ENCODE assay signal across 14 cellular contexts in the genomic region with DNA sequence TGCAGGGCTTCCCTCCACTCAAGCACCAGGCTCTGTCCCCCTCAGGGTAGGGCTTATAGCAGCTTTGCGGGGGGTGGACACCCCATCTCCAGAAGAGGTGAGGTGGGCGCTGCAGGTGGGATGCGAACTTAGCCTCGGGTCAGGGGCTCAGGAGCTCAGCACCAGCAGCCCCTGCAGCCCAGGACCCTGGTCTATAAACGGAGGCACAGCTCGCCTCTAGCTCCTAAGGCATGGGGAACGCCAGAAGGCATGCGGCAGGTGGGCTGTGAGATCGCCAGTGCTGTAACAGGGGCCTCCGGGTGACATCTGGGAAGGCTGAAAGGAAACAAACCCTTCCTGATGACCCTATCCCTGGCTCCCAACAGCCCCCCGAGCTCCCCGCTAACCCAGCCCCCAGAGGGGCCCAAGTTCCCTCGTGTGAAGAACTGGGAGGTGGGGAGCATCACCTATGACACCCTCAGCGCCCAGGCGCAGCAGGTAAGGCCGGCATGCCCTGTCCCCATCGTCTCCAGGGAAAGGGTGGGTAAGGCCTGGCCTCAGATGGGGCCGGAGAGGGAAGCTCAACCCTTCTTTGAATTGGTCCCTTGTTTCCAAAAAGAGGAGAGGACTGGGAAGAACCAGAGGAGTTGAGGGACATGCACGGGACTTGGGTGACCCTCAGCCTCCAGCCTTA. TPM values are rescaled to one million over a fixed set of nuclear protein-coding genes. Genes with fewer than 3 reads are reported as not detected.
DNase-seq lines count a peak whose midpoint lies in the region; ATAC-seq and TF ChIP-seq lines count a peak whose summit lies in the region.
"Had no signal": no experiment of that assay in that cellular context is flagged by ENCODE, and none has a peak within 500 bp of the region (broad histone marks: within the 10 kb centered on the region; RNA-seq: fewer than 3 reads in every experiment).

No MANE protein-coding gene starts in this region.

- no peaks in the 10 kb centered on the region for H3K79me1 ChIP-seq in mesenchymal stem cell (replicated peaks; ENCODE audit: low read length, poor library complexity, severe bottlenecking)

- H3K9me3 ChIP-seq in mesenchymal stem cell (ENCODE audit: control insufficient read depth, low read length) (peaks cover 12% of the 10 kb centered on the region), vagina (no peaks in the 10 kb centered on the region)
- H3K9me3 ChIP-seq: thyroid gland had no signal

- no peak overlapping the region for H2AK5ac ChIP-seq in mesenchymal stem cell (ENCODE audit: low read length, severe bottlenecking)

- H4K91ac ChIP-seq in mesenchymal stem cell (ENCODE audit: low read length): peak overlapping the region; percentile 7

- H3K4me2 ChIP-seq in mesenchymal stem cell (ENCODE audit: low read length, poor library complexity, severe bottlenecking): no peak overlapping the region

- H3K9ac ChIP-seq in mesenchymal stem cell (ENCODE audit: low read length): no peak overlapping the region

- H3K14ac ChIP-seq in mesenchymal stem cell (ENCODE audit: low read length in 2 of 2): peak overlapping the region in 1 of 2 experiments; percentile 1

- peak; percentile 27 for ATAC-seq in stimulated activated naive CD8-positive, alpha-beta T cell treated with anti-CD3 and anti-CD28 coated beads, Interleukin-15, amount 100 ng/mL, for 72 hours
- no peak for ATAC-seq in stimulated activated naive CD8-positive, alpha-beta T cell treated with anti-CD3 and anti-CD28 coated beads, Interleukin-15, Interleukin-2, amounts not matched to agents 100 U/mL and 50 U/mL, for 24 hours
- ATAC-seq in HG03342 (IDR thresholded peaks at IDR 0.05; ENCODE audit: unreplicated experiment): no peak
- ATAC-seq: gastroesophageal sphincter had no signal

- no peak overlapping the region for H2BK120ac ChIP-seq in mesenchymal stem cell (ENCODE audit: low read depth, low read length)

- 81% methylated on average over 17 of the region's 19 CpGs for WGBS in mesenchymal stem cell

- H3K23ac ChIP-seq in mesenchymal stem cell (ENCODE audit: low read length in 2 of 2): no peak overlapping the region

- H3K27ac ChIP-seq in mesenchymal stem cell (ENCODE audit: low read length, poor library complexity, severe bottlenecking) (no peak overlapping the region), vagina (no peak overlapping the region)

- H3K27me3 ChIP-seq in mesenchymal stem cell (ENCODE audit: control insufficient read depth in 1 of 2, insufficient read depth in 1 of 2, low read length in 2 of 2) (peaks cover 19 to 36% of the 10 kb centered on the region in 2 experiments), vagina (no peaks in the 10 kb centered on the region)
- H3K27me3 ChIP-seq: thyroid gland had no signal

- H2BK5ac ChIP-seq in mesenchymal stem cell (ENCODE audit: low read depth, low read length, poor library complexity, severe bottlenecking): no peak overlapping the region

- no peaks in the 10 kb centered on the region for H3K27me3 Mint-ChIP-seq in stimulated activated naive CD8-positive, alpha-beta T cell treated with anti-CD3 and anti-CD28 coated beads, Interleukin-15, amount 100 ng/mL, for 72 hours
- H3K27me3 Mint-ChIP-seq in activated T-helper 2 cell treated with anti-CD3 and anti-CD28 coated beads, Interferon-gamma antibody, Interleukin-2, Interleukin-4, amounts not matched to agents 10 μg/mL and 5 μg/mL and 100 μg/mL, durations not matched to agents 14 hours and 24 hours and 36 hours (ENCODE audit: low read depth): peaks cover 8% of the 10 kb centered on the region
- H3K27me3 Mint-ChIP-seq in type B pancreatic cell: peaks cover 11% of the 10 kb centered on the region

- H3K4me1 Mint-ChIP-seq in stimulated activated naive CD8-positive, alpha-beta T cell treated with anti-CD3 and anti-CD28 coated beads, Interleukin-15, amount 100 ng/mL, for 72 hours: peaks cover 50% of the 10 kb centered on the region
- H3K4me1 Mint-ChIP-seq in activated T-helper 2 cell treated with anti-CD3 and anti-CD28 coated beads, Interferon-gamma antibody, Interleukin-2, Interleukin-4, amounts not matched to agents 10 μg/mL and 5 μg/mL and 100 μg/mL, durations not matched to agents 14 hours and 24 hours and 36 hours (ENCODE audit: low read depth): peaks cover 8% of the 10 kb centered on the region
- H3K4me1 Mint-ChIP-seq in type B pancreatic cell (ENCODE audit: unreplicated experiment): peaks cover 8% of the 10 kb centered on the region

- intact Hi-C loops in activated T-helper 2 cell treated with anti-CD3 and anti-CD28 coated beads, Interferon-gamma antibody, Interleukin-2, Interleukin-4, amounts not matched to agents 10 μg/mL and 5 μg/mL and 100 μg/mL, durations not matched to agents 14 hours and 24 hours and 36 hours (cut with micrococcal nuclease): no loop called here
- intact Hi-C loops in vagina (cut with DNase I): no loop called here

- H3K4me1 ChIP-seq in mesenchymal stem cell (ENCODE audit: control insufficient read depth, insufficient read depth, low read depth, low read length): no peaks in the 10 kb centered on the region
- H3K4me1 ChIP-seq in vagina: peaks cover 13% of the 10 kb centered on the region
- H3K4me1 ChIP-seq: thyroid gland had no signal

- H3K36me3 Mint-ChIP-seq in activated T-helper 2 cell treated with anti-CD3 and anti-CD28 coated beads, Interferon-gamma antibody, Interleukin-2, Interleukin-4, amounts not matched to agents 10 μg/mL and 5 μg/mL and 100 μg/mL, durations not matched to agents 14 hours and 24 hours and 36 hours (ENCODE audit: low read depth): no peaks in the 10 kb centered on the region
- H3K36me3 Mint-ChIP-seq in type B pancreatic cell: no peaks in the 10 kb centered on the region

- peak overlapping the region; percentile 44 for H2BK15ac ChIP-seq in mesenchymal stem cell (ENCODE audit: low read depth, poor library complexity, severe bottlenecking)

- H3K18ac ChIP-seq in mesenchymal stem cell (ENCODE audit: low read depth in 1 of 2, low read length in 2 of 2): peak overlapping the region in 1 of 2 experiments; percentile 77

- DNase-seq in stimulated activated naive CD8-positive, alpha-beta T cell treated with anti-CD3 and anti-CD28 coated beads, Interleukin-15, amount 100 ng/mL, for 72 hours: no peak
- DNase-seq in stimulated activated naive CD8-positive, alpha-beta T cell treated with anti-CD3 and anti-CD28 coated beads, Interleukin-15, Interleukin-2, amounts not matched to agents 100 U/mL and 50 U/mL, for 24 hours: no peak
- no peak for DNase-seq in activated T-helper 2 cell treated with anti-CD3 and anti-CD28 coated beads, Interferon-gamma antibody, Interleukin-2, Interleukin-4, amounts not matched to agents 10 μg/mL and 5 μg/mL and 100 μg/mL, durations not matched to agents 14 hours and 24 hours and 36 hours (ENCODE audit: low spot score)
- no peak for DNase-seq in mesenchymal stem cell
- no peak for DNase-seq in vagina (ENCODE audit: extremely low spot score in 2 of 2)
- DNase-seq in type B pancreatic cell (ENCODE audit: extremely low spot score, unreplicated experiment): no peak
- DNase-seq in MV-4-11 (lab: John Stamatoyannopoulos, UW): no peak
- DNase-seq: effector memory CD8-positive, alpha-beta T cell; mucosa of descending colon; NCI-H187; thyroid gland had no signal

- peak overlapping the region in 1 of 2 donors; percentile 27 for H3K4me3 Mint-ChIP-seq in stimulated activated naive CD8-positive, alpha-beta T cell treated with anti-CD3 and anti-CD28 coated beads, Interleukin-15, amount 100 ng/mL, for 72 hours
- peak overlapping the region; percentile 5 for H3K4me3 Mint-ChIP-seq in activated T-helper 2 cell treated with anti-CD3 and anti-CD28 coated beads, Interferon-gamma antibody, Interleukin-2, Interleukin-4, amounts not matched to agents 10 μg/mL and 5 μg/mL and 100 μg/mL, durations not matched to agents 14 hours and 24 hours and 36 hours (ENCODE audit: low read depth)
- no peak overlapping the region for H3K4me3 Mint-ChIP-seq in type B pancreatic cell
- H3K4me3 Mint-ChIP-seq: effector memory CD8-positive, alpha-beta T cell had no signal

- H2AFZ ChIP-seq in mesenchymal stem cell (ENCODE audit: low read depth, low read length): peak overlapping the region; percentile 65

- TF ChIP-seq CTCF in vagina (IDR thresholded peaks at IDR 0.05) (no peak), type B pancreatic cell (conservative IDR thresholded peaks at IDR 0.05) (no peak)

- peaks cover 15 to 17% of the 10 kb centered on the region in 2 donors for H3K9me3 Mint-ChIP-seq in stimulated activated naive CD8-positive, alpha-beta T cell treated with anti-CD3 and anti-CD28 coated beads, Interleukin-15, amount 100 ng/mL, for 72 hours
- peaks cover 3% of the 10 kb centered on the region for H3K9me3 Mint-ChIP-seq in activated T-helper 2 cell treated with anti-CD3 and anti-CD28 coated beads, Interferon-gamma antibody, Interleukin-2, Interleukin-4, amounts not matched to agents 10 μg/mL and 5 μg/mL and 100 μg/mL, durations not matched to agents 14 hours and 24 hours and 36 hours
- peaks cover 4% of the 10 kb centered on the region for H3K9me3 Mint-ChIP-seq in type B pancreatic cell

- no peak for TF ChIP-seq POLR2A in vagina (IDR thresholded peaks at IDR 0.05)

- H3K36me3 ChIP-seq in mesenchymal stem cell (ENCODE audit: control insufficient read depth in 1 of 2, insufficient read depth in 2 of 2, low read depth in 1 of 2, low read length in 2 of 2): no peaks in the 10 kb centered on the region
- H3K36me3 ChIP-seq in vagina: no peaks in the 10 kb centered on the region
- H3K36me3 ChIP-seq: thyroid gland had no signal

- H3K4ac ChIP-seq in mesenchymal stem cell (ENCODE audit: low read depth in 1 of 2, low read length in 2 of 2): peak overlapping the region; percentile 32 to 40

- no peak overlapping the region for H3K4me3 ChIP-seq in mesenchymal stem cell (ENCODE audit: insufficient read depth in 1 of 2, low read depth in 1 of 2, low read length in 2 of 2)
- peak overlapping the region; percentile 19 to 27 for H3K4me3 ChIP-seq in vagina
- H3K4me3 ChIP-seq: mucosa of descending colon had no signal

- H2BK12ac ChIP-seq in mesenchymal stem cell (ENCODE audit: low read length in 2 of 2): peak overlapping the region in 1 of 2 experiments; percentile 91

- H3K27ac Mint-ChIP-seq in stimulated activated naive CD8-positive, alpha-beta T cell treated with anti-CD3 and anti-CD28 coated beads, Interleukin-15, amount 100 ng/mL, for 72 hours: no peak overlapping the region
- H3K27ac Mint-ChIP-seq in activated T-helper 2 cell treated with anti-CD3 and anti-CD28 coated beads, Interferon-gamma antibody, Interleukin-2, Interleukin-4, amounts not matched to agents 10 μg/mL and 5 μg/mL and 100 μg/mL, durations not matched to agents 14 hours and 24 hours and 36 hours: no peak overlapping the region
- no peak overlapping the region for H3K27ac Mint-ChIP-seq in type B pancreatic cell
- H3K27ac Mint-ChIP-seq: effector memory CD8-positive, alpha-beta T cell; progenitor cell of endocrine pancreas had no signal

- H4K8ac ChIP-seq in mesenchymal stem cell (ENCODE audit: low read length): peak overlapping the region; percentile 51

RNA-seq across cellular contexts. Expression of a gene that starts 4.2 kb away (rescaled TPM):
- 9.8 TPM in 2 replicates for total RNA-seq in activated T-helper 2 cell treated with anti-CD3 and anti-CD28 coated beads, Interferon-gamma antibody, Interleukin-2, Interleukin-4, amounts not matched to agents 10 μg/mL and 5 μg/mL and 100 μg/mL, durations not matched to agents 14 hours and 24 hours and 36 hours
- 4.7 TPM for polyA plus RNA-seq in mesenchymal stem cell (2013, experiment 1 of 2)
- 3.5 TPM for polyA plus RNA-seq in mesenchymal stem cell (2013, experiment 2 of 2)
- total RNA-seq in vagina (22.8 TPM), type B pancreatic cell (ENCODE audit: low replicate concordance) (0.21 and 1.7 TPM in 2 replicates)

RNA-seq across cellular contexts. Expression of a gene that starts 16.9 kb away (rescaled TPM):
- 0.30 and 0.41 TPM in 2 replicates for total RNA-seq in activated T-helper 2 cell treated with anti-CD3 and anti-CD28 coated beads, Interferon-gamma antibody, Interleukin-2, Interleukin-4, amounts not matched to agents 10 μg/mL and 5 μg/mL and 100 μg/mL, durations not matched to agents 14 hours and 24 hours and 36 hours
- polyA plus RNA-seq in mesenchymal stem cell (2013, experiment 1 of 2): 0.87 TPM
- 0.92 TPM for polyA plus RNA-seq in mesenchymal stem cell (2013, experiment 2 of 2)
- total RNA-seq in vagina (6.4 TPM), type B pancreatic cell (ENCODE audit: low replicate concordance) (8.0 and 10.0 TPM in 2 replicates)

RNA-seq across cellular contexts. Expression of a gene that starts 29.3 kb away (rescaled TPM):
- 5.0 and 6.4 TPM in 2 replicates for total RNA-seq in activated T-helper 2 cell treated with anti-CD3 and anti-CD28 coated beads, Interferon-gamma antibody, Interleukin-2, Interleukin-4, amounts not matched to agents 10 μg/mL and 5 μg/mL and 100 μg/mL, durations not matched to agents 14 hours and 24 hours and 36 hours
- 0.28 TPM for polyA plus RNA-seq in mesenchymal stem cell (2013, experiment 1 of 2)
- 0.71 TPM for polyA plus RNA-seq in mesenchymal stem cell (2013, experiment 2 of 2)
- total RNA-seq in vagina (34.1 TPM), type B pancreatic cell (ENCODE audit: low replicate concordance) (33.8 and 53.2 TPM in 2 replicates)

RNA-seq across cellular contexts. Expression of a gene that starts 33.3 kb away (rescaled TPM):
- 59.5 and 59.6 TPM in 2 replicates for total RNA-seq in activated T-helper 2 cell treated with anti-CD3 and anti-CD28 coated beads, Interferon-gamma antibody, Interleukin-2, Interleukin-4, amounts not matched to agents 10 μg/mL and 5 μg/mL and 100 μg/mL, durations not matched to agents 14 hours and 24 hours and 36 hours
- 17.2 TPM for polyA plus RNA-seq in mesenchymal stem cell (2013, experiment 1 of 2)
- polyA plus RNA-seq in mesenchymal stem cell (2013, experiment 2 of 2): 16.1 TPM
- total RNA-seq in vagina (38.3 TPM), type B pancreatic cell (ENCODE audit: low replicate concordance) (32.7 and 45.5 TPM in 2 replicates)

RNA-seq across cellular contexts. Expression of a gene that starts 53.4 kb away (rescaled TPM):
- total RNA-seq in activated T-helper 2 cell treated with anti-CD3 and anti-CD28 coated beads, Interferon-gamma antibody, Interleukin-2, Interleukin-4, amounts not matched to agents 10 μg/mL and 5 μg/mL and 100 μg/mL, durations not matched to agents 14 hours and 24 hours and 36 hours: 3.3 and 4.0 TPM in 2 replicates
- polyA plus RNA-seq in mesenchymal stem cell (2013, experiment 1 of 2): 0.99 TPM
- polyA plus RNA-seq in mesenchymal stem cell (2013, experiment 2 of 2): 1.0 TPM
- 3.7 TPM for total RNA-seq in vagina
- 2.2 and 4.4 TPM in 2 replicates for total RNA-seq in type B pancreatic cell (ENCODE audit: low replicate concordance)

Comparison
In these comparisons a context has a peak if more than half of its experiments do, and no peak if none do; other contexts are left out.
1. H3K4me3 ChIP-seq: peak in vagina (2 of 2); none in mesenchymal stem cell (0 of 2).